25 cellular contexts compared by ENCODE assay signal in genomic region chr18:76903386-76903785, GRCh38.
"Had no signal": no experiment of that assay in that cellular context is flagged by ENCODE, and none has a peak within 500 bp of the region (broad histone marks: within the 10 kb centered on the region; RNA-seq: fewer than 3 reads in every experiment).

No MANE protein-coding gene starts in this region.

- DNase-seq: activated CD4-positive, alpha-beta memory T cell treated with anti-CD3 and anti-CD28 coated beads for 36 hours; activated CD4-positive, alpha-beta T cell treated with anti-CD3 and anti-CD28 coated beads, Interleukin-2, amount 10 ng/mL, durations not matched to agents 24 days and 14 days; activated CD4-positive, CD25-positive, alpha-beta regulatory T cell treated with anti-CD3 and anti-CD28 coated beads, Interleukin-2, amount 50 U/mL, for 72 hours; activated CD8-positive, alpha-beta memory T cell treated with anti-CD3 and anti-CD28 coated beads, Interleukin-2, amount 50 U/mL, for 4 hours; activated gamma-delta T cell treated with Interleukin-2 at 50 U/mL for 16 hours; activated naive CD4-positive, alpha-beta T cell treated with anti-CD3 and anti-CD28 coated beads, Interleukin-2, amount 50 U/mL, for 16 hours; activated T-cell treated with anti-CD3 and anti-CD28 coated beads, Interleukin-2, amount 50 U/mL, for 1 hour; amniotic stem cell; dermis blood vessel endothelial cell; effector CD8-positive, alpha-beta T cell; foreskin fibroblast; hippocampal formation; immature natural killer cell; kidney; lower lobe of right lung; mesendoderm; natural killer cell; right cardiac atrium; stimulated activated CD4-positive, alpha-beta T cell treated with anti-CD3 and anti-CD28 coated beads, Interleukin-2, amount 100 ng/mL, for 48 hours; stimulated activated naive CD4-positive, alpha-beta T cell treated with Interleukin-2 at 50 U/mL for 16 hours; SW 1271; T1000; WERI-Rb-1 had no signal

- H3K27ac Mint-ChIP-seq: activated CD4-positive, alpha-beta memory T cell treated with anti-CD3 and anti-CD28 coated beads for 36 hours; activated CD4-positive, alpha-beta T cell treated with anti-CD3 and anti-CD28 coated beads, Interleukin-2, amount 10 ng/mL, durations not matched to agents 24 days and 14 days; natural killer cell; T-helper 1 cell treated with Interleukin-12 subunit alpha and Interleukin-12 subunit beta and Interleukin-4 antibody, amounts not matched to agents 30 μg/mL and 1 μg/mL, for 36 hours had no signal

- ATAC-seq: lower lobe of right lung, natural killer cell had no signal

- H3K27me3 ChIP-seq: tibial nerve had no signal

- H3K9me3 ChIP-seq: lower lobe of right lung had no signal

- H3K4me1 ChIP-seq: lower lobe of right lung, tibial nerve had no signal

- H3K27ac ChIP-seq: lower lobe of right lung, tibial nerve, WERI-Rb-1 had no signal

- H3K4me3 Mint-ChIP-seq: activated CD4-positive, alpha-beta memory T cell treated with anti-CD3 and anti-CD28 coated beads for 36 hours; activated CD4-positive, alpha-beta T cell treated with anti-CD3 and anti-CD28 coated beads, Interleukin-2, amount 10 ng/mL, durations not matched to agents 24 days and 14 days; immature natural killer cell; natural killer cell; T-helper 1 cell treated with Interleukin-12 subunit alpha and Interleukin-12 subunit beta and Interleukin-4 antibody, amounts not matched to agents 30 μg/mL and 1 μg/mL, for 36 hours had no signal

- H3K4me3 ChIP-seq: lower lobe of right lung, tibial nerve had no signal

- H3K4me1 Mint-ChIP-seq: activated CD4-positive, alpha-beta T cell treated with anti-CD3 and anti-CD28 coated beads, Interleukin-2, amount 10 ng/mL, durations not matched to agents 24 days and 14 days had no signal

- H3K27me3 Mint-ChIP-seq: activated CD4-positive, alpha-beta memory T cell treated with anti-CD3 and anti-CD28 coated beads for 36 hours; activated CD4-positive, alpha-beta T cell treated with anti-CD3 and anti-CD28 coated beads, Interleukin-2, amount 10 ng/mL, durations not matched to agents 24 days and 14 days had no signal
